ENCODE assay signal across 12 cellular contexts in genomic region chr1:61639218-61639617, GRCh38.
DNase-seq lines count a peak whose midpoint lies in the region; ATAC-seq and TF ChIP-seq lines count a peak whose summit lies in the region.
"Had no signal": no experiment of that assay in that cellular context is flagged by ENCODE, and none has a peak within 500 bp of the region (broad histone marks: within the 10 kb centered on the region; RNA-seq: fewer than 3 reads in every experiment).

No MANE protein-coding gene starts in this region.

- no peak overlapping the region for H3K9ac ChIP-seq in skeletal muscle tissue (ENCODE audit: low read depth in 1 of 3, low read length in 3 of 3)

- TF ChIP-seq POLR2A in esophagus squamous epithelium (IDR thresholded peaks at IDR 0.05), result no peak

- in situ Hi-C loops in HAP-1 (cut with MboI; ENCODE audit: low sequenced_read_pairs), result no loop called here

- H3K4me1 ChIP-seq in HAP-1 (peaks cover 13% of the 10 kb centered on the region), esophagus squamous epithelium (peaks cover 11 to 72% (median 40%) of the 10 kb centered on the region in 3 donors), skeletal muscle tissue (ENCODE audit: control insufficient read depth in 3 of 3, insufficient read depth in 3 of 3, low read length in 3 of 3) (peaks cover 0 to 4% (median 3%) of the 10 kb centered on the region in 3 donors)

- H3K4me3 Mint-ChIP-seq in natural killer cell treated with Interleukin-12 subunit alpha and Interleukin-12 subunit beta and Interleukin-15 and Interleukin-18, amount 100 ng/mL, for 72 hours, result no peak overlapping the region
- H3K4me3 Mint-ChIP-seq: CD14-positive monocyte had no signal

- H3K4me1 Mint-ChIP-seq in natural killer cell treated with Interleukin-12 subunit alpha and Interleukin-12 subunit beta and Interleukin-15 and Interleukin-18, amount 100 ng/mL, for 72 hours (ENCODE audit: low read depth in 2 of 2), result peaks cover 9 to 10% of the 10 kb centered on the region in 2 donors

- peak overlapping the region; percentile 41 to 86 (median 77) for H3K27ac ChIP-seq in esophagus squamous epithelium
- peak overlapping the region; percentile 33 for H3K27ac ChIP-seq in skeletal muscle tissue (ENCODE audit: low read depth, low read length)

- TF ChIP-seq CTCF in esophagus squamous epithelium (IDR thresholded peaks at IDR 0.05), result no peak

- H3K27ac Mint-ChIP-seq in natural killer cell treated with Interleukin-12 subunit alpha and Interleukin-12 subunit beta and Interleukin-15 and Interleukin-18, amount 100 ng/mL, for 72 hours, result no peak overlapping the region

- intact Hi-C loops in esophagus squamous epithelium (cut with DNase I), result no loop called here

- 82 to 96% methylated on average over 1 of the region's 1 CpG for WGBS in esophagus squamous epithelium, 2 donors

- H3K9me3 Mint-ChIP-seq in natural killer cell treated with Interleukin-12 subunit alpha and Interleukin-12 subunit beta and Interleukin-15 and Interleukin-18, amount 100 ng/mL, for 72 hours, result no peaks in the 10 kb centered on the region
- H3K9me3 Mint-ChIP-seq: CD14-positive monocyte had no signal

- DNase-seq in HAP-1 (ENCODE audit: low spot score in 2 of 2) (peak; percentile 25 to 46), NCI-H526 treated with DMSO at 0.1 percent for 48 hours (lab: John Stamatoyannopoulos, UW) (peak; percentile 32), esophagus squamous epithelium (lab: John Stamatoyannopoulos, UW) (no peak), AML-193 (lab: John Stamatoyannopoulos, UW) (no peak), GM19240 (ENCODE audit: insufficient read length, low spot score) (no peak)
- no peak for DNase-seq in natural killer cell treated with Interleukin-12 subunit alpha and Interleukin-12 subunit beta and Interleukin-15 and Interleukin-18, amount 100 ng/mL, for 72 hours (ENCODE audit: low spot score)
- DNase-seq: foreskin melanocyte; RPMI8226; stimulated activated CD4-positive, alpha-beta T cell treated with anti-CD3 and anti-CD28 coated beads, Interleukin-4, amount 100 ng/mL, for 1 hour had no signal

- H3K27me3 Mint-ChIP-seq in natural killer cell treated with Interleukin-12 subunit alpha and Interleukin-12 subunit beta and Interleukin-15 and Interleukin-18, amount 100 ng/mL, for 72 hours, result peaks cover 0 to 7% of the 10 kb centered on the region in 2 donors

- no peaks in the 10 kb centered on the region for H3K9me3 ChIP-seq in HAP-1
- H3K9me3 ChIP-seq in esophagus squamous epithelium, result no peaks in the 10 kb centered on the region
- no peaks in the 10 kb centered on the region for H3K9me3 ChIP-seq in skeletal muscle tissue (ENCODE audit: control insufficient read depth in 3 of 3, low read length in 3 of 3)

- H3K4me3 ChIP-seq in HAP-1 (no peak overlapping the region), esophagus squamous epithelium (no peak overlapping the region), skeletal muscle tissue (ENCODE audit: low read length in 3 of 3) (no peak overlapping the region)

- no peaks in the 10 kb centered on the region for H3K27me3 ChIP-seq in HAP-1 (ENCODE audit: low read depth)
- H3K27me3 ChIP-seq in esophagus squamous epithelium, result no peaks in the 10 kb centered on the region
- H3K27me3 ChIP-seq in skeletal muscle tissue (ENCODE audit: control insufficient read depth in 3 of 3, insufficient read depth in 3 of 3, low read length in 3 of 3), result no peaks in the 10 kb centered on the region

- no peaks in the 10 kb centered on the region for H3K36me3 ChIP-seq in HAP-1 (replicated peaks)
- H3K36me3 ChIP-seq in esophagus squamous epithelium, result no peaks in the 10 kb centered on the region
- H3K36me3 ChIP-seq in skeletal muscle tissue (ENCODE audit: control insufficient read depth in 3 of 3, insufficient read depth in 3 of 3, low read length in 3 of 3), result no peaks in the 10 kb centered on the region

- H3K36me3 Mint-ChIP-seq in natural killer cell treated with Interleukin-12 subunit alpha and Interleukin-12 subunit beta and Interleukin-15 and Interleukin-18, amount 100 ng/mL, for 72 hours, result no peaks in the 10 kb centered on the region

- ATAC-seq in natural killer cell treated with Interleukin-12 subunit alpha and Interleukin-12 subunit beta and Interleukin-15 and Interleukin-18, amount 100 ng/mL, for 72 hours, result no peak
- ATAC-seq in HG03520 (IDR thresholded peaks at IDR 0.05; ENCODE audit: unreplicated experiment), result no peak

Comparison
In these comparisons a context has a peak if more than half of its experiments do, and no peak if none do; other contexts are left out.
1. DNase-seq: peak in HAP-1 (2 of 2) and NCI-H526 treated with DMSO at 0.1 percent for 48 hours (single experiment); none in esophagus squamous epithelium (single experiment), AML-193 (0 of 2), natural killer cell treated with Interleukin-12 subunit alpha and Interleukin-12 subunit beta and Interleukin-15 and Interleukin-18, amount 100 ng/mL, for 72 hours (single experiment) and GM19240 (single experiment).